In the genomic region with DNA sequence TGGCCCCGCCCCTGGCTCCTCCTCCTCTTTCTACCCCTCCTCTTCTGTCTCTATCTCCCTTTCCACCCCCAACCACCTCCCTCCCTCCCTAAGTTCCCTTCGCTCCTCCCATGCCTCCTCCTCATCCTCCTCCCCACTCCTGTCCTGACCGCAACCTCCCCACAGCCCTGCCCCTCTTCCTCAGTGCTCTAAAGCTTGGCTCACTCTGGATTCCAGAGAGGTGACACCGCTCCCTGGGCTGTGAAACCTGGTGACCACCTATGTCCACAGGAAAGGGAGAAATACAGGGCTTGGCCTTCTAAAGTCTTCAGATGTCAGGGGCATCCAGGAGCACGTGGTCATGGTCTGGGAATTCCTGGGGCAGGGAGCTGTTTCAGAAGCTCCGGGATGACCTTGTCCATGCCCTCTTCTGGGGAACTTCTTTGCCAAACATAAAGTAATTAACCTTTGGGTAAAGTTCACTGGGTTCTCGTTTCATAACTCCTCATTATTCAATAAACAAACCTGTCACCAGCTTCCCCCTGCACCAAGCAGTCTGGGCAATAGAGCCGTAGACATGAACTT, we compare ENCODE assay signal across 32 cellular contexts. TPM values are rescaled to one million over a fixed set of nuclear protein-coding genes. Genes with fewer than 3 reads are reported as not detected.
DNase-seq lines count a peak whose midpoint lies in the region; ATAC-seq and TF ChIP-seq lines count a peak whose summit lies in the region.
"Had no signal": no experiment of that assay in that cellular context is flagged by ENCODE, and none has a peak within 500 bp of the region (broad histone marks: within the 10 kb centered on the region; RNA-seq: fewer than 3 reads in every experiment).

No MANE protein-coding gene starts in this region.

- TF ChIP-seq CTCF in PC-3 (conservative IDR thresholded peaks at IDR 0.05; ENCODE audit: low read depth, low read length): no peak
- TF ChIP-seq CTCF in gastroesophageal sphincter (IDR thresholded peaks at IDR 0.05): no peak
- no peak for TF ChIP-seq CTCF in right lobe of liver (IDR thresholded peaks at IDR 0.05)
- no peak for TF ChIP-seq CTCF in upper lobe of right lung (IDR thresholded peaks at IDR 0.05)
- TF ChIP-seq CTCF in colonic mucosa (IDR thresholded peaks at IDR 0.05): no peak

- H3K36me3 ChIP-seq in PC-3 (ENCODE audit: low read depth, low read length) (no peaks in the 10 kb centered on the region), gastroesophageal sphincter (no peaks in the 10 kb centered on the region), right lobe of liver (no peaks in the 10 kb centered on the region), upper lobe of right lung (no peaks in the 10 kb centered on the region), colonic mucosa (no peaks in the 10 kb centered on the region)
- H3K36me3 ChIP-seq in naive thymus-derived CD4-positive, alpha-beta T cell (ENCODE audit: control insufficient read depth in 2 of 3, insufficient read depth in 3 of 3, low read length in 3 of 3): no peaks in the 10 kb centered on the region
- H3K36me3 ChIP-seq: heart right ventricle, MG63, SJSA1, suprapubic skin had no signal

- H4K20me1 ChIP-seq in PC-3 (ENCODE audit: low read length): no peaks in the 10 kb centered on the region

- H3K4me2 ChIP-seq in PC-3 (ENCODE audit: low read length): no peak overlapping the region

- peaks cover 0 to 10% (median 0%) of the 10 kb centered on the region in 5 donors for H3K27me3 Mint-ChIP-seq in naive thymus-derived CD4-positive, alpha-beta T cell

- intact Hi-C loops in PC-3 (cut with micrococcal nuclease): no loop called here
- intact Hi-C loops in right lobe of liver (cut with DNase I): no loop called here
- intact Hi-C loops in upper lobe of right lung (cut with DNase I): no loop called here
- intact Hi-C loops in naive thymus-derived CD4-positive, alpha-beta T cell (cut with micrococcal nuclease): no loop called here
- intact Hi-C loops in colonic mucosa (cut with DNase I): no loop called here

- H3K9ac ChIP-seq in PC-3 (ENCODE audit: low read length): no peak overlapping the region
- no peak overlapping the region for H3K9ac ChIP-seq in colonic mucosa (ENCODE audit: low read depth in 2 of 2, low read length in 2 of 2)
- H3K9ac ChIP-seq: GM23248 had no signal

- H2AFZ ChIP-seq in PC-3 (ENCODE audit: low read length): no peak overlapping the region
- H2AFZ ChIP-seq: GM23248 had no signal

- H3K9me2 ChIP-seq in PC-3 (replicated peaks; ENCODE audit: low read length): no peaks in the 10 kb centered on the region

- H3K4me1 Mint-ChIP-seq in naive thymus-derived CD4-positive, alpha-beta T cell: peaks cover 0 to 17% (median under 1%) of the 10 kb centered on the region in 7 donors
- H3K4me1 Mint-ChIP-seq: neural crest cell had no signal

- no peak for TF ChIP-seq EP300 in gastroesophageal sphincter (IDR thresholded peaks at IDR 0.05)

- H3K9me3 ChIP-seq in PC-3 (ENCODE audit: low read length): no peaks in the 10 kb centered on the region
- H3K9me3 ChIP-seq in gastroesophageal sphincter: no peaks in the 10 kb centered on the region
- no peaks in the 10 kb centered on the region for H3K9me3 ChIP-seq in right lobe of liver
- no peaks in the 10 kb centered on the region for H3K9me3 ChIP-seq in upper lobe of right lung
- H3K9me3 ChIP-seq in naive thymus-derived CD4-positive, alpha-beta T cell (ENCODE audit: control insufficient read depth in 2 of 3, low read length in 3 of 3): no peaks in the 10 kb centered on the region
- no peaks in the 10 kb centered on the region for H3K9me3 ChIP-seq in colonic mucosa
- H3K9me3 ChIP-seq: heart right ventricle, MG63, SJSA1, suprapubic skin had no signal

- no peaks in the 10 kb centered on the region for H3K36me3 Mint-ChIP-seq in naive thymus-derived CD4-positive, alpha-beta T cell
- H3K36me3 Mint-ChIP-seq: T-cell had no signal

- H3K4me3 ChIP-seq in PC-3 (ENCODE audit: low read length) (no peak overlapping the region), gastroesophageal sphincter (no peak overlapping the region), right lobe of liver (no peak overlapping the region), upper lobe of right lung (no peak overlapping the region), colonic mucosa (no peak overlapping the region)
- H3K4me3 ChIP-seq in naive thymus-derived CD4-positive, alpha-beta T cell (ENCODE audit: low read length): no peak overlapping the region
- H3K4me3 ChIP-seq: GM23248, heart right ventricle, MG63, SJSA1, suprapubic skin had no signal

- H3K27ac ChIP-seq in PC-3 (ENCODE audit: low read length) (no peak overlapping the region), gastroesophageal sphincter (peak overlapping the region in 3 of 4 donors; percentile 64 to 89 (median 76)), right lobe of liver (no peak overlapping the region), upper lobe of right lung (peak overlapping the region; percentile 42), colonic mucosa (no peak overlapping the region)
- H3K27ac ChIP-seq in naive thymus-derived CD4-positive, alpha-beta T cell (ENCODE audit: low read depth, low read length): no peak overlapping the region
- H3K27ac ChIP-seq: epithelial cell of prostate, GM23248, heart right ventricle, SJSA1, suprapubic skin had no signal

- TF ChIP-seq POLR2A in gastroesophageal sphincter (IDR thresholded peaks at IDR 0.05) (no peak), right lobe of liver (IDR thresholded peaks at IDR 0.05) (no peak)

- POLR2A ChIA-PET in PC-3 (lab: Charles Lee; ENCODE audit: unreplicated experiment): no interaction called here
- POLR2A ChIA-PET in naive thymus-derived CD4-positive, alpha-beta T cell (lab: Charles Lee): no interaction called here

- DNase-seq in PC-3: peak; percentile 49
- no peak for DNase-seq in right lobe of liver
- no peak for DNase-seq in upper lobe of right lung
- no peak for DNase-seq in naive thymus-derived CD4-positive, alpha-beta T cell
- DNase-seq in colonic mucosa: no peak
- DNase-seq: activated CD4-positive, alpha-beta T cell treated with anti-CD3 and anti-CD28 coated beads, Interleukin-2, amount 50 U/mL, for 4 hours; activated CD4-positive, CD25-positive, alpha-beta regulatory T cell; activated naive CD4-positive, alpha-beta T cell treated with anti-CD3 and anti-CD28 coated beads for 36 hours; activated T-cell treated with anti-CD3 and anti-CD28 coated beads, Interleukin-2, amount 50 U/mL, for 72 hours; amniotic stem cell; C1 segment of cervical spinal cord; effector CD8-positive, alpha-beta T cell; heart right ventricle; MG63; NCI-H1417; NCI-H2029 treated with DMSO at 0.1 percent for 48 hours; NCI-H2227 treated with DMSO at 0.1 percent for 48 hours; NCI-H526 treated with DMSO at 0.1 percent for 48 hours; posterior cingulate gyrus; RPMI8226; stimulated activated naive CD4-positive, alpha-beta T cell; T-cell had no signal

- no peaks in the 10 kb centered on the region for H3K9me3 Mint-ChIP-seq in naive thymus-derived CD4-positive, alpha-beta T cell
- H3K9me3 Mint-ChIP-seq: activated naive CD4-positive, alpha-beta T cell treated with anti-CD3 and anti-CD28 coated beads for 36 hours; activated T-cell treated with anti-CD3 and anti-CD28 coated beads, Interleukin-2, amount 50 U/mL, for 72 hours; neural crest cell; T-cell had no signal

- peaks cover 3% of the 10 kb centered on the region; the same call in 1 of the 2 replicates for H3K4me1 ChIP-seq in PC-3 (ENCODE audit: insufficient read depth, low read length)
- peaks cover 0 to 58% (median 19%) of the 10 kb centered on the region in 3 donors for H3K4me1 ChIP-seq in gastroesophageal sphincter
- peaks cover 0 to 6% (median 0%) of the 10 kb centered on the region in 4 donors for H3K4me1 ChIP-seq in right lobe of liver
- H3K4me1 ChIP-seq in upper lobe of right lung: no peaks in the 10 kb centered on the region
- H3K4me1 ChIP-seq in naive thymus-derived CD4-positive, alpha-beta T cell (ENCODE audit: control insufficient read depth in 2 of 2, insufficient read depth in 2 of 2, low read length in 2 of 2): no peaks in the 10 kb centered on the region
- H3K4me1 ChIP-seq in colonic mucosa: no peaks in the 10 kb centered on the region
- H3K4me1 ChIP-seq: heart right ventricle, suprapubic skin had no signal

- WGBS in gastroesophageal sphincter (ENCODE audit: low coverage in 1 of 2), 2 donors: 0 to 6% methylated on average over 3 to 4 of the region's 8 CpGs
- WGBS in right lobe of liver (ENCODE audit: insufficient coverage, low coverage, low lambda C conversion rate, missing lambda C conversion rate): 37% methylated on average over 8 of the region's 8 CpGs

- H3K27ac Mint-ChIP-seq in naive thymus-derived CD4-positive, alpha-beta T cell: no peak overlapping the region
- H3K27ac Mint-ChIP-seq: activated naive CD4-positive, alpha-beta T cell treated with anti-CD3 and anti-CD28 coated beads for 36 hours; activated T-cell treated with anti-CD3 and anti-CD28 coated beads, Interleukin-2, amount 50 U/mL, for 72 hours; T-cell had no signal

- H3F3A ChIP-seq in PC-3 (ENCODE audit: low read length, unreplicated experiment): no peaks in the 10 kb centered on the region

- H3K79me2 ChIP-seq in PC-3 (ENCODE audit: low read length): no peaks in the 10 kb centered on the region

- CTCF ChIA-PET in PC-3 (lab: Charles Lee): no interaction called here
- CTCF ChIA-PET in naive thymus-derived CD4-positive, alpha-beta T cell (lab: Charles Lee): no interaction called here

- no peak overlapping the region for H3K4me3 Mint-ChIP-seq in naive thymus-derived CD4-positive, alpha-beta T cell
- H3K4me3 Mint-ChIP-seq: activated naive CD4-positive, alpha-beta T cell treated with anti-CD3 and anti-CD28 coated beads for 36 hours; activated T-cell treated with anti-CD3 and anti-CD28 coated beads, Interleukin-2, amount 50 U/mL, for 72 hours; neural crest cell; T-cell had no signal

- no peak for ATAC-seq in PC-3
- ATAC-seq in gastroesophageal sphincter: peak; percentile 12
- peak in 3 of 4 donors; percentile 25 to 58 (median 36) for ATAC-seq in right lobe of liver
- ATAC-seq in upper lobe of right lung: peak; percentile 82
- no peak for ATAC-seq in naive thymus-derived CD4-positive, alpha-beta T cell
- no peak for ATAC-seq in HG02884 (IDR thresholded peaks at IDR 0.05; ENCODE audit: unreplicated experiment)
- ATAC-seq: activated T-cell treated with anti-CD3 and anti-CD28 coated beads, Interleukin-2, amount 50 U/mL, for 72 hours; heart right ventricle; T-cell had no signal

- H3K27me3 ChIP-seq in PC-3 (ENCODE audit: low read length) (peaks cover 42% of the 10 kb centered on the region), gastroesophageal sphincter (no peaks in the 10 kb centered on the region), right lobe of liver (no peaks in the 10 kb centered on the region), upper lobe of right lung (no peaks in the 10 kb centered on the region), colonic mucosa (no peaks in the 10 kb centered on the region)
- H3K27me3 ChIP-seq in naive thymus-derived CD4-positive, alpha-beta T cell (ENCODE audit: control insufficient read depth in 2 of 2, insufficient read depth in 2 of 2, low read length in 2 of 2): no peaks in the 10 kb centered on the region
- H3K27me3 ChIP-seq: MG63, SJSA1, suprapubic skin had no signal

- BruUV-seq in PC-3 (replicated peaks; lab: Mats Ljungman, UMichigan): no TSS peak

RNA-seq across cellular contexts. Expression of gene CST5, which starts 0.3 kb away (rescaled TPM):
- not detected in 2 replicates for total RNA-seq in PC-3 (2014; rRNA removed)
- 1 to 10 TPM in 1 of 4 donors, not detected in 3; 1.9 TPM for total RNA-seq in gastroesophageal sphincter
- total RNA-seq in right lobe of liver: not detected
- total RNA-seq in upper lobe of right lung: 0.55 TPM
- not detected for total RNA-seq in naive thymus-derived CD4-positive, alpha-beta T cell
- polyA plus RNA-seq in naive thymus-derived CD4-positive, alpha-beta T cell: not detected
- total RNA-seq in colonic mucosa: not detected
- total RNA-seq: activated naive CD4-positive, alpha-beta T cell treated with anti-CD3 and anti-CD28 coated beads for 36 hours; activated T-cell treated with anti-CD3 and anti-CD28 coated beads, Interleukin-2, amount 50 U/mL, for 72 hours; Daoy; GM23248; heart right ventricle; lower leg skin; neural crest cell; SJSA1; suprapubic skin; T-cell; urinary bladder had no signal
- polyA plus RNA-seq: GM23248, heart right ventricle, urinary bladder had no signal

RNA-seq across cellular contexts. Expression of gene CST2, which starts 53.4 kb away (rescaled TPM):
- not detected in 2 replicates for total RNA-seq in PC-3 (2014; rRNA removed)
- under 1 TPM in 2 of 4 donors, not detected in 2; 0.54 to 0.87 TPM for total RNA-seq in gastroesophageal sphincter
- under 1 TPM in 2 of 6 experiments, not detected in 4; 0.50 to 0.80 TPM for total RNA-seq in right lobe of liver
- total RNA-seq in upper lobe of right lung: not detected
- total RNA-seq in naive thymus-derived CD4-positive, alpha-beta T cell: not detected
- polyA plus RNA-seq in naive thymus-derived CD4-positive, alpha-beta T cell: not detected
- total RNA-seq in colonic mucosa: not detected
- total RNA-seq: activated naive CD4-positive, alpha-beta T cell treated with anti-CD3 and anti-CD28 coated beads for 36 hours; activated T-cell treated with anti-CD3 and anti-CD28 coated beads, Interleukin-2, amount 50 U/mL, for 72 hours; Daoy; lower leg skin; neural crest cell; SJSA1; T-cell; urinary bladder had no signal
- polyA plus RNA-seq: heart right ventricle, urinary bladder had no signal

Comparison
In these comparisons a context has a peak if more than half of its experiments do, and no peak if none do; other contexts are left out.
1. ATAC-seq: peak in gastroesophageal sphincter (single experiment), right lobe of liver (3 of 4) and upper lobe of right lung (single experiment); none in PC-3 (single experiment), naive thymus-derived CD4-positive, alpha-beta T cell (single experiment) and HG02884 (single experiment).
2. H3K27ac ChIP-seq: peak in gastroesophageal sphincter (3 of 4) and upper lobe of right lung (single experiment); none in PC-3 (single experiment), right lobe of liver (0 of 3), naive thymus-derived CD4-positive, alpha-beta T cell (single experiment) and colonic mucosa (single experiment).